Comparison of ENCODE assay signal across 9 cellular contexts in genomic region chr18:23540867-23541266, GRCh38. TPM values are rescaled to one million over a fixed set of nuclear protein-coding genes. Genes with fewer than 3 reads are reported as not detected.
DNase-seq lines count a peak whose midpoint lies in the region; ATAC-seq, FAIRE-seq and TF ChIP-seq lines count a peak whose summit lies in the region.
"Had no signal": no experiment of that assay in that cellular context is flagged by ENCODE, and none has a peak within 500 bp of the region (broad histone marks: within the 10 kb centered on the region; RNA-seq: fewer than 3 reads in every experiment).

No MANE protein-coding gene starts in this region.

- no peaks in the 10 kb centered on the region for H3K9me3 Mint-ChIP-seq in activated CD4-positive, alpha-beta T cell treated with anti-CD3 and anti-CD28 coated beads, Interleukin-2, amount 10 ng/mL, durations not matched to agents 7 days and 5 days
- H3K9me3 Mint-ChIP-seq in stimulated activated memory B cell treated with anti-CD40 and anti-IgM and Interleukin-4, amounts not matched to agents 10 μg/mL and 1 μg/mL and 100 μg/mL, for 72 hours = no peaks in the 10 kb centered on the region

- TF ChIP-seq POLR2A in GM12878 (IDR thresholded peaks at IDR 0.05; ENCODE audit: low read depth, low read length) = no peak

- TF ChIP-seq EP300 in GM12878 (IDR thresholded peaks at IDR 0.05; ENCODE audit: borderline replicate concordance in 1 of 2, control insufficient read depth in 1 of 2, low read depth in 2 of 2, low read length in 2 of 2) = peak in 1 of 2 experiments; percentile 48; a peak in 1 of 4 replicates

- no peaks in the 10 kb centered on the region for H3K27me3 Mint-ChIP-seq in activated CD4-positive, alpha-beta T cell treated with anti-CD3 and anti-CD28 coated beads, Interleukin-2, amount 10 ng/mL, durations not matched to agents 7 days and 5 days
- H3K27me3 Mint-ChIP-seq in stimulated activated memory B cell treated with anti-CD40 and anti-IgM and Interleukin-4, amounts not matched to agents 10 μg/mL and 1 μg/mL and 100 μg/mL, for 72 hours = no peaks in the 10 kb centered on the region

- H3K27ac ChIP-seq in GM12878 (ENCODE audit: control insufficient read depth, insufficient read depth) = peak overlapping the region; percentile 47

- H3K27ac Mint-ChIP-seq in activated CD4-positive, alpha-beta T cell treated with anti-CD3 and anti-CD28 coated beads, Interleukin-2, amount 10 ng/mL, durations not matched to agents 7 days and 5 days = peak overlapping the region; percentile 75
- H3K27ac Mint-ChIP-seq in stimulated activated memory B cell treated with anti-CD40 and anti-IgM and Interleukin-4, amounts not matched to agents 10 μg/mL and 1 μg/mL and 100 μg/mL, for 72 hours = peak overlapping the region; percentile 40

- H3K27me3 ChIP-seq in GM12878 (replicated peaks in 1 of 2; ENCODE audit: control insufficient read depth in 2 of 2, insufficient read depth in 2 of 2, low read length in 1 of 2) = no peaks in the 10 kb centered on the region

- in situ Hi-C loops in GM12878 (cut with MboI) = no loop called here

- RAD21 ChIA-PET in GM12878 (lab: Charles Lee; ENCODE audit: unreplicated experiment) = interaction anchor here (0.9 kb wide), 1 partner anchor 24 kb away, joined by 3 read pairs; no protein-coding TSS in a partner anchor

- peaks cover 67% of the 10 kb centered on the region for H3K36me3 Mint-ChIP-seq in activated CD4-positive, alpha-beta T cell treated with anti-CD3 and anti-CD28 coated beads, Interleukin-2, amount 10 ng/mL, durations not matched to agents 7 days and 5 days (ENCODE audit: low read depth)
- peaks cover 76% of the 10 kb centered on the region for H3K36me3 Mint-ChIP-seq in stimulated activated memory B cell treated with anti-CD40 and anti-IgM and Interleukin-4, amounts not matched to agents 10 μg/mL and 1 μg/mL and 100 μg/mL, for 72 hours

- POLR2A ChIA-PET in activated CD4-positive, alpha-beta T cell treated with anti-CD3 and anti-CD28 coated beads, Interleukin-2, amount 10 ng/mL, durations not matched to agents 7 days and 5 days (lab: Charles Lee) = interaction anchor here (0.5 kb wide), 1 partner anchor 163 kb away, joined by 3 read pairs; no protein-coding TSS in a partner anchor
- POLR2A ChIA-PET in GM12878 (lab: Charles Lee) = interaction anchor here (1.1 kb wide), 2 partner anchors 31 to 74 kb away, joined by 3 to 4 read pairs; no protein-coding TSS in a partner anchor

- no peak overlapping the region for H3K9ac ChIP-seq in GM12878 (ENCODE audit: control insufficient read depth, insufficient read depth, low read length)

- TF ChIP-seq CTCF in GM12878 (IDR thresholded peaks at IDR 0.05 in 2 of 3, conservative IDR thresholded peaks at IDR 0.05 in 1 of 3; ENCODE audit: control insufficient read depth in 2 of 3, extremely low read depth in 1 of 3, insufficient read depth in 1 of 3, low read depth in 3 of 3, low read length in 3 of 3) = no peak

- CTCF ChIA-PET in activated CD4-positive, alpha-beta T cell treated with anti-CD3 and anti-CD28 coated beads, Interleukin-2, amount 10 ng/mL, durations not matched to agents 7 days and 5 days (lab: Charles Lee) = interaction anchor here (0.7 to 3.1 kb wide), 7 partner anchors 13 to 319 kb away, joined by 3 to 9 read pairs (median 3); no protein-coding TSS in a partner anchor
- CTCF ChIA-PET in GM12878 (lab: Yijun Ruan, JAX) = interaction anchor here (0.9 to 2.4 kb wide), 8 partner anchors 9 to 162 kb away, joined by 3 to 10 read pairs (median 6); no protein-coding TSS in a partner anchor

- peaks cover 41% of the 10 kb centered on the region for H3K4me1 Mint-ChIP-seq in activated CD4-positive, alpha-beta T cell treated with anti-CD3 and anti-CD28 coated beads, Interleukin-2, amount 10 ng/mL, durations not matched to agents 7 days and 5 days
- peaks cover 29% of the 10 kb centered on the region for H3K4me1 Mint-ChIP-seq in stimulated activated memory B cell treated with anti-CD40 and anti-IgM and Interleukin-4, amounts not matched to agents 10 μg/mL and 1 μg/mL and 100 μg/mL, for 72 hours

- peak overlapping the region; percentile 53 for H3K4me2 ChIP-seq in GM12878 (ENCODE audit: control insufficient read depth, insufficient read depth)

- H3K4me3 Mint-ChIP-seq in activated CD4-positive, alpha-beta T cell treated with anti-CD3 and anti-CD28 coated beads, Interleukin-2, amount 10 ng/mL, durations not matched to agents 7 days and 5 days = peak overlapping the region; percentile 40
- H3K4me3 Mint-ChIP-seq in stimulated activated memory B cell treated with anti-CD40 and anti-IgM and Interleukin-4, amounts not matched to agents 10 μg/mL and 1 μg/mL and 100 μg/mL, for 72 hours = no peak overlapping the region

- H3K36me3 ChIP-seq in GM12878 (ENCODE audit: control insufficient read depth in 2 of 2, insufficient read depth in 2 of 2, low read length in 1 of 2) = peaks cover 26 to 29% of the 10 kb centered on the region in 2 experiments

- no peaks in the 10 kb centered on the region for H3K79me2 ChIP-seq in GM12878 (ENCODE audit: control insufficient read depth, insufficient read depth, low read length)

- ATAC-seq in HG03521 (IDR thresholded peaks at IDR 0.05; ENCODE audit: unreplicated experiment) = peak; percentile 49
- peak; percentile 83 for ATAC-seq in GM12878
- peak; percentile 91 for ATAC-seq in stimulated activated memory B cell treated with anti-CD40 and anti-IgM and Interleukin-4, amounts not matched to agents 10 μg/mL and 1 μg/mL and 100 μg/mL, for 72 hours

- no peak overlapping the region for H2AFZ ChIP-seq in GM12878 (ENCODE audit: control insufficient read depth, low read depth, low read length)

- no peak for TF ChIP-seq RAD21 in GM12878 (IDR thresholded peaks at IDR 0.05; ENCODE audit: insufficient read depth, low read depth, low read length)

- peak; percentile 69 for FAIRE-seq in GM12878 (lab: Jason Lieb, UNC)

- H4K20me1 ChIP-seq in GM12878 (ENCODE audit: control insufficient read depth, insufficient read depth) = no peaks in the 10 kb centered on the region

- H3K4me3 ChIP-seq in GM12878 = no peak overlapping the region

- BruUV-seq in GM12878 (replicated peaks; lab: Mats Ljungman, UMichigan) = no TSS peak

- H3K4me1 ChIP-seq in GM12878 (ENCODE audit: control insufficient read depth, insufficient read depth, low read length) = peaks cover 31% of the 10 kb centered on the region

- no peaks in the 10 kb centered on the region for H3K9me3 ChIP-seq in GM12878 (replicated peaks; ENCODE audit: control insufficient read depth, insufficient read depth, low read length)

- 33% methylated on average over 5 of the region's 5 CpGs for WGBS in GM12878 (ENCODE audit: insufficient coverage, insufficient replicate concordance, low lambda C conversion rate, missing lambda C conversion rate)

- SMC1A ChIA-PET in GM12878 (lab: Charles Lee; ENCODE audit: uncharacterized antibody, unreplicated experiment) = interaction anchor here (0.6 to 2.6 kb wide), 9 partner anchors 10 to 739 kb away, joined by 3 to 11 read pairs (median 3); no protein-coding TSS in a partner anchor

- intact Hi-C loops in GM12878 (cut with micrococcal nuclease; ENCODE audit: unreplicated experiment) = loop anchor here (5.0 kb wide), 1 partner anchor 41 kb away; no protein-coding TSS in a partner anchor

- peak; percentile 52 for DNase-seq in activated CD4-positive, alpha-beta T cell treated with anti-CD3 and anti-CD28 coated beads, Interleukin-2, amount 10 ng/mL, durations not matched to agents 7 days and 5 days
- no peak for DNase-seq in activated CD4-positive, alpha-beta T cell treated with anti-CD3 and anti-CD28 coated beads for 48 hours
- DNase-seq in GM12878 (ENCODE audit: low read depth, low spot score) (peak; percentile 43), SW480 (ENCODE audit: low spot score) (no peak), DMS114 treated with DMSO at 0.1 percent for 48 hours (lab: John Stamatoyannopoulos, UW; ENCODE audit: unreplicated experiment) (no peak), retina (no peak)
- DNase-seq: islet precursor cell had no signal

RNA-seq across cellular contexts. Expression of gene RMC1, which starts 37.6 kb away (rescaled TPM):
- 10 to 100 TPM; 56.0 to 66.4 TPM for total RNA-seq in activated CD4-positive, alpha-beta T cell treated with anti-CD3 and anti-CD28 coated beads, Interleukin-2, amount 10 ng/mL, durations not matched to agents 7 days and 5 days
- total RNA-seq in GM12878 (2013; cell fraction: nucleolus; rRNA removed) = 46.6 and 49.8 TPM in 2 replicates
- total RNA-seq in GM12878 (2014; rRNA removed) (47.4 and 51.9 TPM in 2 replicates), GM12878 (2014; rRNA removed; fragmentation: Illumina TruSeq; extraction: Trizol) (38.3 and 40.3 TPM in 2 replicates), GM12878 (2021) (41.9 TPM in 2 replicates)
- polyA plus RNA-seq in GM12878 (2011; ENCODE audit: low read depth) = 43.3 TPM
- polyA plus RNA-seq in GM12878 (2011; rRNA removed) (49.3 and 51.4 TPM in 2 replicates), GM12878 (2014; fragmentation: Illumina TruSeq; extraction: Trizol) (42.2 and 49.6 TPM in 2 replicates), GM12878 (2014; fragmentation: Nextera tagmentation; extraction: Ambion mirVana) (10 to 100 TPM in 1 of 2 experiments, 1 to 10 TPM in 1; 8.4 to 25.7 TPM), GM12878 (2014; rRNA removed) (41.9 and 42.9 TPM in 2 replicates), GM12878 (2016; fragmentation: Nextera tagmentation; extraction: Ambion mirVana) (10 to 100 TPM; 54.2 to 57.6 TPM)
- polyA plus RNA-seq in GM12878 (2011; cell fraction: cytosol; rRNA removed) = 49.1 and 52.7 TPM in 2 replicates
- polyA plus RNA-seq in GM12878 (2011; cell fraction: nucleus; rRNA removed) = 104 and 110 TPM in 2 replicates
- 28.9 and 32.2 TPM in 2 replicates for polyA plus RNA-seq in GM12878 (2012)
- polyA minus RNA-seq in GM12878 (2011; rRNA and poly(A)+ RNA removed) = 40.5 and 50.8 TPM in 2 replicates
- polyA minus RNA-seq in GM12878 (2011; cell fraction: cytosol; rRNA and poly(A)+ RNA removed) = 13.6 and 17.7 TPM in 2 replicates
- 21.9 and 34.4 TPM in 2 replicates for polyA minus RNA-seq in GM12878 (2011; cell fraction: nucleus; rRNA and poly(A)+ RNA removed)

RNA-seq across cellular contexts. Expression of gene NPC1, which starts 45.4 kb away (rescaled TPM):
- total RNA-seq in activated CD4-positive, alpha-beta T cell treated with anti-CD3 and anti-CD28 coated beads, Interleukin-2, amount 10 ng/mL, durations not matched to agents 7 days and 5 days = 10 to 100 TPM; 33.8 to 37.3 TPM
- total RNA-seq in GM12878 (2013; cell fraction: nucleolus; rRNA removed) = 177 TPM in 2 replicates
- total RNA-seq in GM12878 (2014; rRNA removed) (18.9 and 24.0 TPM in 2 replicates), GM12878 (2014; rRNA removed; fragmentation: Illumina TruSeq; extraction: Trizol) (19.9 and 21.1 TPM in 2 replicates), GM12878 (2021) (22.9 and 25.5 TPM in 2 replicates)
- 8.6 TPM for polyA plus RNA-seq in GM12878 (2011; ENCODE audit: low read depth)
- polyA plus RNA-seq in GM12878 (2011; rRNA removed) (38.3 and 45.2 TPM in 2 replicates), GM12878 (2014; fragmentation: Illumina TruSeq; extraction: Trizol) (17.4 and 21.1 TPM in 2 replicates), GM12878 (2014; fragmentation: Nextera tagmentation; extraction: Ambion mirVana) (10 to 100 TPM; 10.1 to 11.0 TPM), GM12878 (2014; rRNA removed) (15.8 and 19.0 TPM in 2 replicates), GM12878 (2016; fragmentation: Nextera tagmentation; extraction: Ambion mirVana) (10 to 100 TPM; 20.6 to 24.4 TPM)
- polyA plus RNA-seq in GM12878 (2011; cell fraction: cytosol; rRNA removed) = 52.8 and 53.1 TPM in 2 replicates
- polyA plus RNA-seq in GM12878 (2011; cell fraction: nucleus; rRNA removed) = 114 and 152 TPM in 2 replicates
- polyA plus RNA-seq in GM12878 (2012) = 12.9 and 20.2 TPM in 2 replicates
- polyA minus RNA-seq in GM12878 (2011; rRNA and poly(A)+ RNA removed) = 106 and 135 TPM in 2 replicates
- polyA minus RNA-seq in GM12878 (2011; cell fraction: cytosol; rRNA and poly(A)+ RNA removed) = 26.2 and 31.5 TPM in 2 replicates
- 98.8 and 143 TPM in 2 replicates for polyA minus RNA-seq in GM12878 (2011; cell fraction: nucleus; rRNA and poly(A)+ RNA removed)

Comparison
In these comparisons a context has a peak if more than half of its experiments do, and no peak if none do; other contexts are left out.
1. DNase-seq: peak in activated CD4-positive, alpha-beta T cell treated with anti-CD3 and anti-CD28 coated beads, Interleukin-2, amount 10 ng/mL, durations not matched to agents 7 days and 5 days (single experiment) and GM12878 (single experiment); none in activated CD4-positive, alpha-beta T cell treated with anti-CD3 and anti-CD28 coated beads for 48 hours (single experiment), SW480 (single experiment), DMS114 treated with DMSO at 0.1 percent for 48 hours (single experiment) and retina (single experiment).
2. Peak in every context shown above with its lines, with median percentiles within 50 percentile points of each other: ATAC-seq.